ENCODE assay signal across 1 cellular context in the genomic region with DNA sequence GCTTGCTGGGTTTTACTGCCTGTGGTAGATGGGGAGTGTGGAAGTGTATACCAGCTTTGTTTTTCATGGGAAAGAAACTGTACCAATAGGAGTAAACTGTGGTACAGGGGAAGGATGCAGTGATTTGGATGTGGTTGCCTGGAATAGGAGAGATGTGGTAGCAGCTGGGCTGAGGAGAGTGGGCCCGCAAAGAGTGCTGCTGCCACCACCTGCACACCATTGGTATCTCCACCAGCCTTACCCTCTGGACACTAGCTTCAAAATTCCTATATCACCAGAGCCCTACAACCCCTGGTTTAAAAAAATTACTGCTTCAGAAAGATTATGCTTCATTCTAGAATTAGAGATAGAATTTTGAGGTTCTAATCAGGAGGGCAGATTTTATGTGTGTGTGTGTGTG.
TF ChIP-seq lines count a peak whose summit lies in the region.

No MANE protein-coding gene starts in this region.

TF ChIP-seq in GM23338, 12 proteins besides CTCF, POLR2A, EP300 and RAD21 (continued from another document):
- TF ChIP-seq, protein P1, sequence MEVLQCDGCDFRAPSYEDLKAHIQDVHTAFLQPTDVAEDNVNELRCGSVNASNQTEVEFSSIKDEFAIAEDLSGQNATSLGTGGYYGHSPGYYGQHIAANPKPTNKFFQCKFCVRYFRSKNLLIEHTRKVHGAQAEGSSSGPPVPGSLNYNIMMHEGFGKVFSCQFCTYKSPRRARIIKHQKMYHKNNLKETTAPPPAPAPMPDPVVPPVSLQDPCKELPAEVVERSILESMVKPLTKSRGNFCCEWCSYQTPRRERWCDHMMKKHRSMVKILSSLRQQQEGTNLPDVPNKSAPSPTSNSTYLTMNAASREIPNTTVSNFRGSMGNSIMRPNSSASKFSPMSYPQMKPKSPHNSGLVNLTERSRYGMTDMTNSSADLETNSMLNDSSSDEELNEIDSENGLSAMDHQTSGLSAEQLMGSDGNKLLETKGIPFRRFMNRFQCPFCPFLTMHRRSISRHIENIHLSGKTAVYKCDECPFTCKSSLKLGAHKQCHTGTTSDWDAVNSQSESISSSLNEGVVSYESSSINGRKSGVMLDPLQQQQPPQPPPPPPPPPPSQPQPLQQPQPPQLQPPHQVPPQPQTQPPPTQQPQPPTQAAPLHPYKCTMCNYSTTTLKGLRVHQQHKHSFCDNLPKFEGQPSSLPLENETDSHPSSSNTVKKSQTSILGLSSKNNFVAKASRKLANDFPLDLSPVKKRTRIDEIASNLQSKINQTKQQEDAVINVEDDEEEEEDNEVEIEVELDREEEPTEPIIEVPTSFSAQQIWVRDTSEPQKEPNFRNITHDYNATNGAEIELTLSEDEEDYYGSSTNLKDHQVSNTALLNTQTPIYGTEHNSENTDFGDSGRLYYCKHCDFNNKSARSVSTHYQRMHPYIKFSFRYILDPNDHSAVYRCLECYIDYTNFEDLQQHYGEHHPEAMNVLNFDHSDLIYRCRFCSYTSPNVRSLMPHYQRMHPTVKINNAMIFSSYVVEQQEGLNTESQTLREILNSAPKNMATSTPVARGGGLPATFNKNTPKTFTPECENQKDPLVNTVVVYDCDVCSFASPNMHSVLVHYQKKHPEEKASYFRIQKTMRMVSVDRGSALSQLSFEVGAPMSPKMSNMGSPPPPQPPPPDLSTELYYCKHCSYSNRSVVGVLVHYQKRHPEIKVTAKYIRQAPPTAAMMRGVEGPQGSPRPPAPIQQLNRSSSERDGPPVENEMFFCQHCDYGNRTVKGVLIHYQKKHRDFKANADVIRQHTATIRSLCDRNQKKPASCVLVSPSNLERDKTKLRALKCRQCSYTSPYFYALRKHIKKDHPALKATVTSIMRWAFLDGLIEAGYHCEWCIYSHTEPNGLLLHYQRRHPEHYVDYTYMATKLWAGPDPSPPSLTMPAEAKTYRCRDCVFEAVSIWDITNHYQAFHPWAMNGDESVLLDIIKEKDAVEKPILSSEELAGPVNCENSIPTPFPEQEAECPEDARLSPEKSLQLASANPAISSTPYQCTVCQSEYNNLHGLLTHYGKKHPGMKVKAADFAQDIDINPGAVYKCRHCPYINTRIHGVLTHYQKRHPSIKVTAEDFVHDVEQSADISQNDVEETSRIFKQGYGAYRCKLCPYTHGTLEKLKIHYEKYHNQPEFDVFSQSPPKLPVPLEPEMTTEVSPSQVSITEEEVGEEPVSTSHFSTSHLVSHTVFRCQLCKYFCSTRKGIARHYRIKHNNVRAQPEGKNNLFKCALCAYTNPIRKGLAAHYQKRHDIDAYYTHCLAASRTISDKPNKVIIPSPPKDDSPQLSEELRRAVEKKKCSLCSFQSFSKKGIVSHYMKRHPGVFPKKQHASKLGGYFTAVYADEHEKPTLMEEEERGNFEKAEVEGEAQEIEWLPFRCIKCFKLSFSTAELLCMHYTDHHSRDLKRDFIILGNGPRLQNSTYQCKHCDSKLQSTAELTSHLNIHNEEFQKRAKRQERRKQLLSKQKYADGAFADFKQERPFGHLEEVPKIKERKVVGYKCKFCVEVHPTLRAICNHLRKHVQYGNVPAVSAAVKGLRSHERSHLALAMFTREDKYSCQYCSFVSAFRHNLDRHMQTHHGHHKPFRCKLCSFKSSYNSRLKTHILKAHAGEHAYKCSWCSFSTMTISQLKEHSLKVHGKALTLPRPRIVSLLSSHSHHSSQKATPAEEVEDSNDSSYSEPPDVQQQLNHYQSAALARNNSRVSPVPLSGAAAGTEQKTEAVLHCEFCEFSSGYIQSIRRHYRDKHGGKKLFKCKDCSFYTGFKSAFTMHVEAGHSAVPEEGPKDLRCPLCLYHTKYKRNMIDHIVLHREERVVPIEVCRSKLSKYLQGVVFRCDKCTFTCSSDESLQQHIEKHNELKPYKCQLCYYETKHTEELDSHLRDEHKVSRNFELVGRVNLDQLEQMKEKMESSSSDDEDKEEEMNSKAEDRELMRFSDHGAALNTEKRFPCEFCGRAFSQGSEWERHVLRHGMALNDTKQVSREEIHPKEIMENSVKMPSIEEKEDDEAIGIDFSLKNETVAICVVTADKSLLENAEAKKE (CRISPR knock-in tag; IDR thresholded peaks at IDR 0.05) = no peak
- no peak for TF ChIP-seq CREB1 (CRISPR knock-in tag; IDR thresholded peaks at IDR 0.05; ENCODE audit: low read depth)
- TF ChIP-seq ZNF114 (CRISPR knock-in tag; IDR thresholded peaks at IDR 0.05) = no peak
- no peak for TF ChIP-seq JUNB (IDR thresholded peaks at IDR 0.05; ENCODE audit: unreplicated experiment)
